In genomic region chr15:58755956-58756355, GRCh38 we compare ENCODE assay signal across 19 cellular contexts. TPM values are rescaled to one million over a fixed set of nuclear protein-coding genes. Genes with fewer than 3 reads are reported as not detected.
DNase-seq lines count a peak whose midpoint lies in the region; ATAC-seq and TF ChIP-seq lines count a peak whose summit lies in the region.
"Had no signal": no experiment of that assay in that cellular context is flagged by ENCODE, and none has a peak within 500 bp of the region (broad histone marks: within the 10 kb centered on the region; RNA-seq: fewer than 3 reads in every experiment).

No MANE protein-coding gene starts in this region.

- H3K4me2 ChIP-seq in BLaER1 (peak overlapping the region; percentile 72), OCI-LY7 (ENCODE audit: low read length) (no peak overlapping the region)
- H3K4me2 ChIP-seq: smooth muscle cell had no signal

- ATAC-seq in foreskin keratinocyte: no peak
- ATAC-seq in GM21717 (IDR thresholded peaks at IDR 0.05; ENCODE audit: unreplicated experiment): no peak
- ATAC-seq: left lung had no signal

- no peaks in the 10 kb centered on the region for H3K9me2 ChIP-seq in OCI-LY7 (ENCODE audit: insufficient read depth, low read length)

- H2AFZ ChIP-seq in OCI-LY7 (ENCODE audit: low read length): no peak overlapping the region

- no TSS peak for BruUV-seq in OCI-LY7 (replicated peaks; lab: Mats Ljungman, UMichigan)

- intact Hi-C loops in OCI-LY7 (cut with micrococcal nuclease; ENCODE audit: unreplicated experiment): loop anchor here (5.0 kb wide), 1 partner anchor 484 kb away; no protein-coding TSS in a partner anchor

- peaks cover 41% of the 10 kb centered on the region for H3K4me1 ChIP-seq in BLaER1
- H3K4me1 ChIP-seq in foreskin keratinocyte: no peaks in the 10 kb centered on the region
- H3K4me1 ChIP-seq in OCI-LY7 (ENCODE audit: insufficient read depth, low read length, poor library complexity, severe bottlenecking): no peaks in the 10 kb centered on the region
- H3K4me1 ChIP-seq: adrenal gland, esophagus squamous epithelium, left lung, uterus had no signal

- H3K27ac ChIP-seq in BLaER1 (peak overlapping the region; percentile 62), foreskin keratinocyte (no peak overlapping the region), OCI-LY7 (ENCODE audit: low read depth, low read length, poor library complexity, severe bottlenecking) (no peak overlapping the region)
- H3K27ac ChIP-seq: adrenal gland, esophagus squamous epithelium, left lung, stomach, uterus had no signal

- POLR2A ChIA-PET in OCI-LY7 (lab: Charles Lee): interaction anchor here (1.8 kb wide), 1 partner anchor 14 kb away, joined by 15 read pairs; the partner anchor contains the start of gene MINDY2

- 0 out of 2 replicates have a peak overlapping the region, but pooled peaks have one; percentile 15 for H3K9ac ChIP-seq in BLaER1

- DNase-seq in NCI-H1417 (lab: John Stamatoyannopoulos, UW) (peak; percentile 5 to 60 (median 9)), NCI-H1417 treated with DMSO at 0.1 percent for 48 hours (lab: John Stamatoyannopoulos, UW) (no peak), RPMI7951 (ENCODE audit: low read depth) (peak; percentile 37), fibroblast of mammary gland (ENCODE audit: low read depth) (peak; percentile 25), foreskin keratinocyte (no peak), OCI-LY7 (ENCODE audit: low spot score) (no peak)
- DNase-seq: esophagus squamous epithelium; H7; left lung; NCI-H2029 treated with DMSO at 0.1 percent for 48 hours; NCI-H774; posterior cingulate gyrus; stimulated activated CD4-positive, alpha-beta T cell treated with anti-CD3 and anti-CD28 coated beads, Interleukin-4, amount 100 ng/mL, for 1 hour; stomach; uterus had no signal

- H3K9me3 ChIP-seq in BLaER1 (no peaks in the 10 kb centered on the region), OCI-LY7 (ENCODE audit: low read length) (no peaks in the 10 kb centered on the region)
- H3K9me3 ChIP-seq: adrenal gland, esophagus squamous epithelium, left lung, stomach, uterus had no signal

- H3K27me3 ChIP-seq in BLaER1: no peaks in the 10 kb centered on the region
- no peaks in the 10 kb centered on the region for H3K27me3 ChIP-seq in foreskin keratinocyte
- H3K27me3 ChIP-seq: adrenal gland, esophagus squamous epithelium, left lung, stomach, uterus had no signal

- H3K4me3 ChIP-seq in BLaER1 (no peak overlapping the region; the same call in 1 of the 2 replicates), fibroblast of mammary gland (ENCODE audit: control insufficient read depth, low read depth, low read length) (no peak overlapping the region), OCI-LY7 (ENCODE audit: low read depth, low read length, poor library complexity, severe bottlenecking) (no peak overlapping the region)
- H3K4me3 ChIP-seq: adrenal gland, esophagus squamous epithelium, left lung, smooth muscle cell, stomach, uterus had no signal

- H3K79me2 ChIP-seq in OCI-LY7 (ENCODE audit: insufficient read depth, low read depth, low read length): no peaks in the 10 kb centered on the region

- TF ChIP-seq CTCF in fibroblast of mammary gland (conservative IDR thresholded peaks at IDR 0.05; ENCODE audit: control insufficient read depth, insufficient read depth, low read depth, low read length) (no peak), foreskin keratinocyte (conservative IDR thresholded peaks at IDR 0.05) (no peak), OCI-LY7 (conservative IDR thresholded peaks at IDR 0.05; ENCODE audit: low read length) (no peak)

- H3K36me3 ChIP-seq in BLaER1: no peaks in the 10 kb centered on the region
- H3K36me3 ChIP-seq in OCI-LY7 (ENCODE audit: insufficient read depth, low read length): no peaks in the 10 kb centered on the region
- H3K36me3 ChIP-seq: adrenal gland, esophagus squamous epithelium, left lung, stomach, uterus had no signal

- H4K20me1 ChIP-seq in BLaER1 (no peaks in the 10 kb centered on the region), OCI-LY7 (ENCODE audit: insufficient read depth, low read length) (no peaks in the 10 kb centered on the region)

- CTCF ChIA-PET in OCI-LY7 (lab: Charles Lee; ENCODE audit: unreplicated experiment): interaction anchor here (1.0 kb wide), 1 partner anchor 15 kb away, joined by 9 read pairs; the partner anchor contains the start of gene MINDY2

RNA-seq across cellular contexts. Expression of gene ADAM10, which starts 6.4 kb away (rescaled TPM):
- 111 TPM in 2 replicates for total RNA-seq in RPMI7951 (2014; rRNA removed; shearing (Covaris generic))
- 162 and 166 TPM in 2 replicates for total RNA-seq in foreskin keratinocyte
- polyA plus RNA-seq in foreskin keratinocyte: 15.5 and 18.6 TPM in 2 replicates
- 61.9 and 68.0 TPM in 2 replicates for total RNA-seq in OCI-LY7 (2014; rRNA removed; shearing (Covaris generic))
- 103 and 110 TPM in 2 replicates for total RNA-seq in OCI-LY7 (2022)

RNA-seq across cellular contexts. Expression of gene MINDY2, which starts 15.1 kb away (rescaled TPM):
- total RNA-seq in RPMI7951 (2014; rRNA removed; shearing (Covaris generic)): 16.6 and 16.8 TPM in 2 replicates
- total RNA-seq in foreskin keratinocyte (16.0 and 16.1 TPM in 2 replicates), OCI-LY7 (2022) (14.1 and 15.7 TPM in 2 replicates)
- polyA plus RNA-seq in foreskin keratinocyte: 2.2 and 2.6 TPM in 2 replicates
- 9.9 and 10.5 TPM in 2 replicates for total RNA-seq in OCI-LY7 (2014; rRNA removed; shearing (Covaris generic))

Comparison
In these comparisons a context has a peak if more than half of its experiments do, and no peak if none do; other contexts are left out.
1. DNase-seq: peak in NCI-H1417 (3 of 3), RPMI7951 (single experiment) and fibroblast of mammary gland (single experiment); none in NCI-H1417 treated with DMSO at 0.1 percent for 48 hours (single experiment), foreskin keratinocyte (0 of 2) and OCI-LY7 (single experiment).